ENCODE assay signal across 16 cellular contexts in the genomic region with DNA sequence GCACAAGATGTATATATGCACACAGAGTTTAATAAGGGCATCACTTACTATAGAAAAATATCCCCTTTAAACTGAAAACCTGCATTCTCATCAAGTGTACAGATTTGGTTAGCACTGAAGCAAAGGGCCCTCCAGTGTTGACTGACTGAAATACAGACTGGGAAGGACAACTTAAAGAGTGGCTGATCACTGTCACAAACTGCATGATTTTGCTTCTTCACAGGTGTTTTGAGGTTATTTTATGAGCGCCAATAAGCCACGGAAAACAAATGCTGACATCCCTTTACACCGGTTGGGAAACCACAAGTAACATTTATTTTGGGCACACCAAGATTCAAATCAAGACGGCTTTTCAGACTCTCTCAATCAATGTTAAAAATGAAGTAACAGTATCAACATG.
"Had no signal": no experiment of that assay in that cellular context is flagged by ENCODE, and none has a peak within 500 bp of the region (broad histone marks: within the 10 kb centered on the region; RNA-seq: fewer than 3 reads in every experiment).

No MANE protein-coding gene starts in this region.

- ATAC-seq: left ventricle myocardium superior had no signal

- H3K4me3 Mint-ChIP-seq: brain, endodermal cell, neural crest cell had no signal

- H3K27ac Mint-ChIP-seq: endodermal cell, progenitor cell of endocrine pancreas had no signal

- H3K4me1 ChIP-seq: right atrium auricular region, thyroid gland had no signal

- H3K27me3 ChIP-seq: right atrium auricular region, thyroid gland had no signal

- H3K27ac ChIP-seq: epithelial cell of prostate, right atrium auricular region, thyroid gland, VCaP had no signal

- H3K9me3 ChIP-seq: right atrium auricular region, thyroid gland had no signal

- H3K27me3 Mint-ChIP-seq: brain, progenitor cell of endocrine pancreas had no signal

- H3K4me3 ChIP-seq: right atrium auricular region, thyroid gland had no signal

- H3K9me3 Mint-ChIP-seq: brain, endodermal cell, neural crest cell had no signal

- DNase-seq: activated CD4-positive, CD25-positive, alpha-beta regulatory T cell treated with anti-CD3 and anti-CD28 coated beads, Interleukin-2, amount 50 U/mL, for 72 hours; anterior cingulate cortex; caudate nucleus; endodermal cell; foreskin fibroblast; left ventricle myocardium superior; stimulated activated CD4-positive, alpha-beta T cell treated with anti-CD3 and anti-CD28 coated beads, Interleukin-2, amount 100 ng/mL, for 24 hours; stimulated activated naive CD4-positive, alpha-beta T cell treated with Interleukin-2 at 50 U/mL for 16 hours; SW 1271; thyroid gland had no signal
